Comparison of ENCODE assay signal across 19 cellular contexts in genomic region chr3:196994056-196994455, GRCh38.
"Had no signal": no experiment of that assay in that cellular context is flagged by ENCODE, and none has a peak within 500 bp of the region (broad histone marks: within the 10 kb centered on the region; RNA-seq: fewer than 3 reads in every experiment).

No MANE protein-coding gene starts in this region.

- H3K36me3 Mint-ChIP-seq: activated CD4-positive, alpha-beta memory T cell treated with anti-CD3 and anti-CD28 coated beads for 36 hours had no signal

- H3K36me3 ChIP-seq: cardiac muscle cell, colonic mucosa, left lung, thoracic aorta, uterus had no signal

- H3K9me3 Mint-ChIP-seq: activated CD4-positive, alpha-beta memory T cell treated with anti-CD3 and anti-CD28 coated beads for 36 hours; activated naive CD8-positive, alpha-beta T cell treated with anti-CD3 and anti-CD28 coated beads, Interleukin-2, amount 50 U/mL, for 24 hours; activated T-cell treated with anti-CD3 and anti-CD28 coated beads, Interleukin-2, amount 50 U/mL, for 72 hours; stimulated activated naive CD8-positive, alpha-beta T cell treated with anti-CD3 and anti-CD28 coated beads, Interleukin-15, amount 100 ng/mL, for 72 hours had no signal

- H3K27me3 Mint-ChIP-seq: activated CD4-positive, alpha-beta memory T cell treated with anti-CD3 and anti-CD28 coated beads for 36 hours; activated naive CD8-positive, alpha-beta T cell treated with anti-CD3 and anti-CD28 coated beads, Interleukin-2, amount 50 U/mL, for 24 hours; stimulated activated naive CD8-positive, alpha-beta T cell treated with anti-CD3 and anti-CD28 coated beads, Interleukin-15, amount 100 ng/mL, for 72 hours had no signal

- DNase-seq: activated CD4-positive, alpha-beta memory T cell treated with anti-CD3 and anti-CD28 coated beads for 36 hours; activated CD4-positive, alpha-beta T cell treated with anti-CD3 and anti-CD28 coated beads for 1 hour; activated gamma-delta T cell treated with Interleukin-2 at 50 U/mL for 16 hours; activated naive CD8-positive, alpha-beta T cell treated with anti-CD3 and anti-CD28 coated beads, Interleukin-2, amount 50 U/mL, for 24 hours; activated T-cell treated with anti-CD3 and anti-CD28 coated beads, Interleukin-2, amount 50 U/mL, for 72 hours; colonic mucosa; effector CD4-positive, alpha-beta T cell; foreskin melanocyte; head of caudate nucleus; left lung; mesenchymal stem cell; stimulated activated CD4-positive, alpha-beta T cell treated with anti-CD3 and anti-CD28 coated beads, Interleukin-4, amount 100 ng/mL, for 1 hour; stimulated activated CD8-positive, alpha-beta memory T cell treated with anti-CD3 and anti-CD28 coated beads, Interleukin-4, amount 100 ng/mL, for 48 hours; stimulated activated naive CD8-positive, alpha-beta T cell treated with anti-CD3 and anti-CD28 coated beads, Interleukin-15, amount 100 ng/mL, for 72 hours; T-helper 2 cell; uterus had no signal

- H3K27me3 ChIP-seq: cardiac muscle cell, colonic mucosa, left lung, uterus had no signal

- H3K27ac Mint-ChIP-seq: activated CD4-positive, alpha-beta memory T cell treated with anti-CD3 and anti-CD28 coated beads for 36 hours; activated naive CD8-positive, alpha-beta T cell treated with anti-CD3 and anti-CD28 coated beads, Interleukin-2, amount 50 U/mL, for 24 hours; activated T-cell treated with anti-CD3 and anti-CD28 coated beads, Interleukin-2, amount 50 U/mL, for 72 hours; stimulated activated naive CD8-positive, alpha-beta T cell treated with anti-CD3 and anti-CD28 coated beads, Interleukin-15, amount 100 ng/mL, for 72 hours had no signal

- H3K27ac ChIP-seq: cardiac muscle cell, colonic mucosa, left lung, thoracic aorta, uterus had no signal

- H3K4me1 Mint-ChIP-seq: activated naive CD8-positive, alpha-beta T cell treated with anti-CD3 and anti-CD28 coated beads, Interleukin-2, amount 50 U/mL, for 24 hours; stimulated activated naive CD8-positive, alpha-beta T cell treated with anti-CD3 and anti-CD28 coated beads, Interleukin-15, amount 100 ng/mL, for 72 hours had no signal

- H3K9me3 ChIP-seq: colonic mucosa, left lung, thoracic aorta, uterus had no signal

- FAIRE-seq: islet of Langerhans had no signal

- H3K4me1 ChIP-seq: colonic mucosa, left lung, uterus had no signal

- H3K4me3 Mint-ChIP-seq: activated CD4-positive, alpha-beta memory T cell treated with anti-CD3 and anti-CD28 coated beads for 36 hours; activated naive CD8-positive, alpha-beta T cell treated with anti-CD3 and anti-CD28 coated beads, Interleukin-2, amount 50 U/mL, for 24 hours; activated T-cell treated with anti-CD3 and anti-CD28 coated beads, Interleukin-2, amount 50 U/mL, for 72 hours; stimulated activated naive CD8-positive, alpha-beta T cell treated with anti-CD3 and anti-CD28 coated beads, Interleukin-15, amount 100 ng/mL, for 72 hours had no signal

- ATAC-seq: activated naive CD8-positive, alpha-beta T cell treated with anti-CD3 and anti-CD28 coated beads, Interleukin-2, amount 50 U/mL, for 24 hours; activated T-cell treated with anti-CD3 and anti-CD28 coated beads, Interleukin-2, amount 50 U/mL, for 72 hours; left lung; stimulated activated naive CD8-positive, alpha-beta T cell treated with anti-CD3 and anti-CD28 coated beads, Interleukin-15, amount 100 ng/mL, for 72 hours had no signal

- H3K4me3 ChIP-seq: cardiac muscle cell, colonic mucosa, left lung, thoracic aorta, uterus had no signal
